ENCODE assay signal across 14 cellular contexts in genomic region chr16:18041864-18042834, GRCh38.
A peak's percentile ranks its signal among the peaks of the same experiment; 100 is the strongest.
DNase-seq lines count a peak whose midpoint lies in the region; ATAC-seq, FAIRE-seq and TF ChIP-seq lines count a peak whose summit lies in the region.
"Had no signal": no experiment of that assay in that cellular context is flagged by ENCODE, and none has a peak within 500 bp of the region (broad histone marks: within the 10 kb centered on the region; RNA-seq: fewer than 3 reads in every experiment).

No MANE protein-coding gene starts in this region.

- no peak for ATAC-seq in GM18498 (IDR thresholded peaks at IDR 0.05; ENCODE audit: unreplicated experiment)
- ATAC-seq: Panc1 had no signal

- TF ChIP-seq EP300 in H1 (IDR thresholded peaks at IDR 0.05; ENCODE audit: borderline replicate concordance in 1 of 2, low read depth in 2 of 2, low read length in 2 of 2): no peak

- TF ChIP-seq CTCF in LNCaP clone FGC (IDR thresholded peaks at IDR 0.05; ENCODE audit: control insufficient read depth, extremely low read depth, insufficient read depth) (no peak), H1 (IDR thresholded peaks at IDR 0.05; ENCODE audit: control extremely low read depth in 1 of 3, insufficient read depth in 1 of 3, low read depth in 1 of 3, low read length in 3 of 3) (no peak)

- H2BK120ac ChIP-seq in H1 (replicated peaks; ENCODE audit: low read depth, low read length): no peak overlapping the region

- TF ChIP-seq POLR2A in H1 (IDR thresholded peaks at IDR 0.05; ENCODE audit: control extremely low read depth in 1 of 2, low read depth in 2 of 2, low read length in 2 of 2): no peak

- no peaks in the 10 kb centered on the region for H3K79me1 ChIP-seq in H1 (ENCODE audit: low read depth, low read length)

- no peaks in the 10 kb centered on the region for H3K79me2 ChIP-seq in H1 (ENCODE audit: control insufficient read depth in 1 of 2, insufficient read depth in 2 of 2, low read length in 2 of 2)

- H3K27me3 ChIP-seq in H1 (replicated peaks in 1 of 4; ENCODE audit: control insufficient read depth in 3 of 4, extremely low read depth in 1 of 4, insufficient read depth in 3 of 4, low read length in 3 of 4): no peaks in the 10 kb centered on the region
- H3K27me3 ChIP-seq in small intestine (ENCODE audit: control insufficient read depth in 2 of 2, insufficient read depth in 2 of 2, low read length in 2 of 2): no peaks in the 10 kb centered on the region

- peaks cover 0 to 4% (median 1%) of the 10 kb centered on the region in 4 experiments; a peak in 4 of 7 replicates for H3K4me1 ChIP-seq in H1 (replicated peaks in 1 of 4; ENCODE audit: control insufficient read depth in 3 of 4, insufficient read depth in 4 of 4, low read length in 3 of 4)
- peaks cover 0 to 5% of the 10 kb centered on the region in 2 donors for H3K4me1 ChIP-seq in small intestine (ENCODE audit: control insufficient read depth in 2 of 2, insufficient read depth in 1 of 2, low read depth in 1 of 2, low read length in 1 of 2)

- no peak overlapping the region for H3K56ac ChIP-seq in H1 (replicated peaks; ENCODE audit: insufficient read length, low read depth, low read length)

- FAIRE-seq in H1 (lab: Jason Lieb, UNC) (no peak), small intestine (lab: Jason Lieb, UNC) (no peak)

- no peak overlapping the region for H3K18ac ChIP-seq in H1 (ENCODE audit: extremely low read depth, low read length)

- no peak overlapping the region for H2BK20ac ChIP-seq in H1 (ENCODE audit: low read length)

- WGBS in H1 (ENCODE audit: extremely low coverage in 1 of 2, insufficient coverage in 1 of 2, insufficient read length in 1 of 2, insufficient replicate concordance in 2 of 2, low coverage in 1 of 2, low lambda C conversion rate in 2 of 2, missing lambda C conversion rate in 1 of 2), 2 experiments: 58 to 60% methylated on average over 1 to 8 of the region's 8 CpGs
- WGBS in small intestine, 3 donors: 28 to 49% (median 34%) methylated on average over 8 of the region's 8 CpGs

- H3K27ac ChIP-seq in H1 (ENCODE audit: low read depth, low read length) (no peak overlapping the region), small intestine (ENCODE audit: low read depth in 1 of 2, low read length in 1 of 2) (no peak overlapping the region)

- H3K9me3 ChIP-seq in H1 (ENCODE audit: insufficient read depth in 2 of 2, low read depth in 1 of 2, low read length in 1 of 2) (no peaks in the 10 kb centered on the region), small intestine (ENCODE audit: control insufficient read depth, low read depth) (no peaks in the 10 kb centered on the region)

- H3K9ac ChIP-seq in H1 (replicated peaks in 1 of 4; ENCODE audit: extremely low read depth in 1 of 4, low read depth in 3 of 4, low read length in 3 of 4): no peak overlapping the region

- H2AK5ac ChIP-seq in H1 (ENCODE audit: low read depth, low read length): no peak overlapping the region

- H2AFZ ChIP-seq in H1 (ENCODE audit: low read length): 0 out of 2 replicates have a peak overlapping the region, but pooled peaks have one; percentile 31

- H4K5ac ChIP-seq in H1 (ENCODE audit: insufficient read length, low read depth, low read length): no peak overlapping the region

- H3K23me2 ChIP-seq in H1 (ENCODE audit: low read depth, low read length): no peaks in the 10 kb centered on the region; the same call in 1 of the 2 replicates

- H3K4me2 ChIP-seq in H1 (ENCODE audit: insufficient read depth in 1 of 2, low read depth in 2 of 2, low read length in 2 of 2): peak overlapping the region; percentile 44 to 51; a peak in 3 of 4 replicates

- no peak for TF ChIP-seq RAD21 in H1 (IDR thresholded peaks at IDR 0.05 in 1 of 2, conservative IDR thresholded peaks at IDR 0.05 in 1 of 2; ENCODE audit: low read depth in 2 of 2, low read length in 2 of 2)

- peaks cover 0 to 1% of the 10 kb centered on the region in 2 experiments for H4K20me1 ChIP-seq in H1 (replicated peaks in 1 of 2; ENCODE audit: control insufficient read depth in 1 of 2, insufficient read depth in 2 of 2, low read length in 2 of 2)

- DNase-seq in LNCaP clone FGC (ENCODE audit: low read depth) (peak; percentile 8), NCI-H69 (lab: John Stamatoyannopoulos, UW) (peak; percentile 87), H1 (ENCODE audit: low read depth in 1 of 2, low spot score in 2 of 2) (no peak), small intestine (peak; percentile 64), SKM-1 treated with dmso at 0.1 percent for 144 hours (lab: John Stamatoyannopoulos, UW; ENCODE audit: unreplicated experiment) (no peak), HT-29 (ENCODE audit: low spot score) (no peak)
- DNase-seq: CD4-positive, CD25-positive, alpha-beta regulatory T cell; DMS79; KBM-7; NCI-H1436 treated with DMSO at 0.1 percent for 48 hours; NCI-H446; NCI-H82 had no signal

- no peak overlapping the region for H2BK5ac ChIP-seq in H1 (ENCODE audit: low read depth, low read length)

- H3K36me3 ChIP-seq in H1 (ENCODE audit: control insufficient read depth in 2 of 4, insufficient read depth in 4 of 4, low read length in 3 of 4) (no peaks in the 10 kb centered on the region), small intestine (ENCODE audit: control insufficient read depth in 2 of 2, insufficient read depth in 2 of 2, low read length in 2 of 2) (no peaks in the 10 kb centered on the region)

- POLR2A ChIA-PET in H1 (lab: Charles Lee; ENCODE audit: partially characterized antibody): no interaction called here

- H3K4me3 ChIP-seq in LNCaP clone FGC (ENCODE audit: low read depth, low read length) (no peak overlapping the region), H1 (ENCODE audit: extremely low read depth in 1 of 4, insufficient read depth in 2 of 4, low read depth in 3 of 4, low read length in 4 of 4) (peak overlapping the region in 1 of 4 experiments; percentile 15; a peak in 1 of 8 replicates), small intestine (ENCODE audit: low read depth in 1 of 2, low read length in 2 of 2) (no peak overlapping the region)

- H3K23ac ChIP-seq in H1 (ENCODE audit: insufficient read length): no peak overlapping the region

- no peak overlapping the region for H2BK12ac ChIP-seq in H1 (ENCODE audit: low read depth, low read length)

- H4K91ac ChIP-seq in H1 (replicated peaks; ENCODE audit: insufficient read length, low read length): no peak overlapping the region

- H3K4ac ChIP-seq in H1 (replicated peaks; ENCODE audit: insufficient read length, low read depth, low read length): no peak overlapping the region

- no peak overlapping the region for H3K14ac ChIP-seq in H1 (ENCODE audit: insufficient read length)

- CTCF ChIA-PET in H1 (lab: Charles Lee; ENCODE audit: partially characterized antibody): interaction anchor here (0.9 kb wide), 1 partner anchor 20 kb away, joined by 4 read pairs; no protein-coding TSS in a partner anchor

- H4K8ac ChIP-seq in H1 (ENCODE audit: extremely low read depth, insufficient read depth, low read length): no peak overlapping the region

- no peak overlapping the region for H2BK15ac ChIP-seq in H1 (ENCODE audit: low read length)

TF ChIP-seq in H1, 55 proteins besides CTCF, POLR2A, EP300 and RAD21:
- TF ChIP-seq SIN3A (conservative IDR thresholded peaks at IDR 0.05 in 1 of 2, IDR thresholded peaks at IDR 0.05 in 1 of 2; ENCODE audit: low read depth in 1 of 2, low read length in 2 of 2) (no peak), TEAD4 (IDR thresholded peaks at IDR 0.05; ENCODE audit: low read depth, low read length) (no peak), CREB1 (IDR thresholded peaks at IDR 0.05) (no peak), TCF12 (IDR thresholded peaks at IDR 0.05; ENCODE audit: low read depth, low read length) (no peak), CBX5 (IDR thresholded peaks at IDR 0.05; ENCODE audit: low read depth, low read length) (no peak), MAFK (IDR thresholded peaks at IDR 0.05; ENCODE audit: low read depth, low read length) (no peak), EGR1 (IDR thresholded peaks at IDR 0.05; ENCODE audit: borderline replicate concordance, low read depth, low read length) (no peak), RBBP5 (IDR thresholded peaks at IDR 0.05; ENCODE audit: borderline replicate concordance, low read depth, low read length) (no peak), ATF3 (IDR thresholded peaks at IDR 0.05; ENCODE audit: insufficient read depth, low read depth, low read length) (no peak), JUND (IDR thresholded peaks at IDR 0.05; ENCODE audit: low read length) (no peak), CEBPB (IDR thresholded peaks at IDR 0.05; ENCODE audit: low read depth, low read length) (no peak), SP2 (IDR thresholded peaks at IDR 0.05; ENCODE audit: low read length) (no peak), SAP30 (IDR thresholded peaks at IDR 0.05; ENCODE audit: insufficient read depth, insufficient replicate concordance, low read length) (no peak), SP1 (IDR thresholded peaks at IDR 0.05; ENCODE audit: low read depth, low read length) (no peak), BCL11A (IDR thresholded peaks at IDR 0.05; ENCODE audit: low read depth in 2 of 2, low read length in 2 of 2) (no peak), TBP (IDR thresholded peaks at IDR 0.05; ENCODE audit: low read depth, low read length) (no peak)

Comparison
In these comparisons a context has a peak if more than half of its experiments do, and no peak if none do; other contexts are left out.
1. DNase-seq: peak in LNCaP clone FGC (single experiment), NCI-H69 (single experiment) and small intestine (single experiment); none in H1 (0 of 2), SKM-1 treated with dmso at 0.1 percent for 144 hours (single experiment) and HT-29 (single experiment).